Comparison of ENCODE assay signal across 18 cellular contexts in the genomic region with DNA sequence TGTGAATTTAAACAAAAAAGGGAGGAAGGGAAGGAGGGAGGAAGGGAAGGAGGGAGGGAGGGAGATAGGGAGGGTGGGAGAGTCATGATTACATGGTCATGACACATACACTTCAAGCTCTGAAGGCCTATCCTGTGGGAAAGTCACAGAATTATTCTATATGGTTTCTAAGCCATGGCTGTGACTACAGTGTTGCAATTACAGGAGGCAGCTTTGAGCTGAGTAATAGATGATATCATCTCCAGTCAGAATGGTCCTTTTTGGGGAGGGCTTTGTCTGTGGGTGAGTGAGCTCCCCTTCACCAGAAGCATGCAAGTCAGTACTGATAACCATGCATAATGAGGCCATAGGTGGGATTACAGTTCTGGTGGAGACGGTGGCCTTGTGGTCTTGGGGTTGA. TPM values are rescaled to one million over a fixed set of nuclear protein-coding genes. Genes with fewer than 3 reads are reported as not detected.
DNase-seq lines count a peak whose midpoint lies in the region; ATAC-seq, FAIRE-seq and TF ChIP-seq lines count a peak whose summit lies in the region.
"Had no signal": no experiment of that assay in that cellular context is flagged by ENCODE, and none has a peak within 500 bp of the region (broad histone marks: within the 10 kb centered on the region; RNA-seq: fewer than 3 reads in every experiment).

No MANE protein-coding gene starts in this region.

- no peaks in the 10 kb centered on the region for H3K79me2 ChIP-seq in PC-3 (ENCODE audit: low read length)

- CTCF ChIA-PET in PC-3 (lab: Charles Lee): no interaction called here

- H2AFZ ChIP-seq in PC-3 (ENCODE audit: low read length) (no peak overlapping the region; the same call in 1 of the 2 replicates), mesenchymal stem cell (ENCODE audit: low read depth, low read length) (no peak overlapping the region)

- H3K9me2 ChIP-seq in PC-3 (replicated peaks; ENCODE audit: low read length): no peaks in the 10 kb centered on the region

- no peak overlapping the region for H2BK12ac ChIP-seq in mesenchymal stem cell (ENCODE audit: low read length in 2 of 2)

- no peak for FAIRE-seq in GM12892 (lab: Jason Lieb, UNC)

- TF ChIP-seq CTCF in PC-3 (conservative IDR thresholded peaks at IDR 0.05; ENCODE audit: low read depth, low read length): no peak

- H3K4me3 ChIP-seq in PC-3 (ENCODE audit: low read length): no peak overlapping the region
- H3K4me3 ChIP-seq in mesenchymal stem cell (ENCODE audit: insufficient read depth in 1 of 2, low read depth in 1 of 2, low read length in 2 of 2): no peak overlapping the region
- H3K4me3 ChIP-seq: dorsolateral prefrontal cortex, right atrium auricular region had no signal

- peak overlapping the region; percentile 60 for H3K4me2 ChIP-seq in PC-3 (ENCODE audit: low read length)
- no peak overlapping the region for H3K4me2 ChIP-seq in mesenchymal stem cell (ENCODE audit: low read length, poor library complexity, severe bottlenecking)

- no peak for TF ChIP-seq POLR2A in GM12892 (IDR thresholded peaks at IDR 0.05; ENCODE audit: low read depth, low read length)

- H3K4ac ChIP-seq in mesenchymal stem cell (ENCODE audit: low read depth in 1 of 2, low read length in 2 of 2): no peak overlapping the region

- H2BK120ac ChIP-seq in mesenchymal stem cell (ENCODE audit: low read depth, low read length): no peak overlapping the region

- no peak overlapping the region for H2BK15ac ChIP-seq in mesenchymal stem cell (ENCODE audit: low read depth, poor library complexity, severe bottlenecking)

- H3K14ac ChIP-seq in mesenchymal stem cell (ENCODE audit: low read length in 2 of 2): no peak overlapping the region

- peak overlapping the region; percentile 67 for H3K9ac ChIP-seq in PC-3 (ENCODE audit: low read length)
- H3K9ac ChIP-seq in mesenchymal stem cell (ENCODE audit: low read length): no peak overlapping the region

- DNase-seq in Daoy (ENCODE audit: low read depth): peak; percentile 88
- peak; percentile 80 for DNase-seq in PC-3
- DNase-seq in dedifferentiated amniotic fluid mesenchymal stem cell (ENCODE audit: extremely low spot score): peak; percentile 49
- DNase-seq in mesenchymal stem cell: peak; percentile 87
- no peak for DNase-seq in CD1c-positive myeloid dendritic cell (ENCODE audit: extremely low spot score)
- no peak for DNase-seq in OCI-M2 (lab: John Stamatoyannopoulos, UW; ENCODE audit: unreplicated experiment)
- DNase-seq in GM12892 (ENCODE audit: insufficient read length): no peak
- DNase-seq: activated CD4-positive, CD25-positive, alpha-beta regulatory T cell treated with anti-CD3 and anti-CD28 coated beads, Interleukin-2, amount 50 U/mL, for 72 hours; activated naive CD8-positive, alpha-beta T cell treated with anti-CD3 and anti-CD28 coated beads, Interleukin-2, amount 50 U/mL, for 24 hours; activated T-cell treated with anti-CD3 and anti-CD28 coated beads for 4 hours; CD4-positive, alpha-beta T cell; dorsolateral prefrontal cortex; GOT3; naive B cell; NCI-H2171; stimulated activated naive B cell treated with anti-CD40 and anti-IgM and Interleukin-4, amounts not matched to agents 10 μg/mL and 1 μg/mL and 100 μg/mL, for 72 hours had no signal

- H3K4me1 ChIP-seq in PC-3 (ENCODE audit: insufficient read depth, low read length) (peaks cover 46% of the 10 kb centered on the region), mesenchymal stem cell (ENCODE audit: control insufficient read depth, insufficient read depth, low read depth, low read length) (peaks cover 6% of the 10 kb centered on the region)
- H3K4me1 ChIP-seq: right atrium auricular region had no signal

- H3K9me3 ChIP-seq in PC-3 (ENCODE audit: low read length) (no peaks in the 10 kb centered on the region), mesenchymal stem cell (ENCODE audit: control insufficient read depth, low read length) (no peaks in the 10 kb centered on the region)
- H3K9me3 ChIP-seq: right atrium auricular region had no signal

- no peaks in the 10 kb centered on the region for H3F3A ChIP-seq in PC-3 (ENCODE audit: low read length, unreplicated experiment)

- POLR2A ChIA-PET in PC-3 (lab: Charles Lee; ENCODE audit: unreplicated experiment): no interaction called here

- no peak overlapping the region for H4K8ac ChIP-seq in mesenchymal stem cell (ENCODE audit: low read length)

- no peak overlapping the region for H2AK5ac ChIP-seq in mesenchymal stem cell (ENCODE audit: low read length, severe bottlenecking)

- intact Hi-C loops in PC-3 (cut with micrococcal nuclease): no loop called here

- ATAC-seq in PC-3 (0 out of 2 replicates have a peak, but pooled peaks have one; percentile 27), HG02840 (IDR thresholded peaks at IDR 0.05; ENCODE audit: low FRiP score, unreplicated experiment) (no peak)
- ATAC-seq: activated naive CD8-positive, alpha-beta T cell treated with anti-CD3 and anti-CD28 coated beads, Interleukin-2, amount 50 U/mL, for 24 hours; stimulated activated naive B cell treated with anti-CD40 and anti-IgM and Interleukin-4, amounts not matched to agents 10 μg/mL and 1 μg/mL and 100 μg/mL, for 72 hours had no signal

- H3K79me1 ChIP-seq in mesenchymal stem cell (replicated peaks; ENCODE audit: low read length, poor library complexity, severe bottlenecking): peaks cover 4% of the 10 kb centered on the region

- H4K91ac ChIP-seq in mesenchymal stem cell (ENCODE audit: low read length): no peak overlapping the region

- H3K27me3 ChIP-seq in PC-3 (ENCODE audit: low read length) (no peaks in the 10 kb centered on the region), mesenchymal stem cell (ENCODE audit: control insufficient read depth in 1 of 2, insufficient read depth in 1 of 2, low read length in 2 of 2) (no peaks in the 10 kb centered on the region)
- H3K27me3 ChIP-seq: right atrium auricular region had no signal

- no CpG with 5 or more reads among the region's 1 CpG for WGBS in mesenchymal stem cell

- no peaks in the 10 kb centered on the region for H4K20me1 ChIP-seq in PC-3 (ENCODE audit: low read length)

- H3K27ac ChIP-seq in PC-3 (ENCODE audit: low read length) (peak overlapping the region; percentile 91), mesenchymal stem cell (ENCODE audit: low read length, poor library complexity, severe bottlenecking) (no peak overlapping the region)
- H3K27ac ChIP-seq: dorsolateral prefrontal cortex had no signal

- H3K18ac ChIP-seq in mesenchymal stem cell (ENCODE audit: low read depth in 1 of 2, low read length in 2 of 2): no peak overlapping the region

- no TSS peak for BruUV-seq in PC-3 (replicated peaks; lab: Mats Ljungman, UMichigan)

- H3K36me3 ChIP-seq in PC-3 (ENCODE audit: low read depth, low read length) (no peaks in the 10 kb centered on the region), mesenchymal stem cell (ENCODE audit: control insufficient read depth in 1 of 2, insufficient read depth in 2 of 2, low read depth in 1 of 2, low read length in 2 of 2) (peaks cover 22 to 79% of the 10 kb centered on the region in 2 experiments)
- H3K36me3 ChIP-seq: right atrium auricular region had no signal

- no peak overlapping the region for H3K23ac ChIP-seq in mesenchymal stem cell (ENCODE audit: low read length in 2 of 2)

- no peak overlapping the region for H2BK5ac ChIP-seq in mesenchymal stem cell (ENCODE audit: low read depth, low read length, poor library complexity, severe bottlenecking)

RNA-seq across cellular contexts. Expression of a gene that starts 37.4 kb away (rescaled TPM):
- total RNA-seq in Daoy (2014; rRNA removed; shearing (Covaris generic)): 8.3 and 9.9 TPM in 2 replicates
- total RNA-seq in PC-3 (2014; rRNA removed): not detected in 2 replicates
- 90.6 TPM for polyA plus RNA-seq in mesenchymal stem cell (2013, experiment 1 of 2)
- 85.6 TPM for polyA plus RNA-seq in mesenchymal stem cell (2013, experiment 2 of 2)
- polyA plus RNA-seq in GM12892 (2012; ENCODE audit: missing spikeins): 0.13 TPM

Comparison
In these comparisons a context has a peak if more than half of its experiments do, and no peak if none do; other contexts are left out.
1. DNase-seq: peak in Daoy (single experiment), PC-3 (single experiment), dedifferentiated amniotic fluid mesenchymal stem cell (single experiment) and mesenchymal stem cell (single experiment); none in CD1c-positive myeloid dendritic cell (single experiment), OCI-M2 (single experiment) and GM12892 (single experiment).